22 cellular contexts compared by ENCODE assay signal in the genomic region with DNA sequence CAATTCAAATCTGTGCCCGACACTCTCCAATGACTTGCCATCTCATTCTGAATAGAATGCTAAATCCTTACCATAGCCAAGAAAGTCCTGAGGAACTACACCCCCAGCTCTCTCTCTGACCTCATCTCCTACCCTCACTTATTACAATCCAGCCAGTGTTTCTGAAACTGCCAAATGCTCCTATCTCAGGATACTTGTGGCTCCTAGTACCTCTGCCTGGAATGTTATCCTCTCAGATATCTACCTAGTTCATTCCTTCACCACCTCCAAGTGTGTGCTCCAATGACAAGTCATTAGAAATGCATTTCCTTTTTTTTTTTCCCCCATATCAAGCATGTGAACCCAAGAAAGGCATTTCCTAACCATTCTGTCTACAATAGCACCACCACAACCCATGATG. TPM values are rescaled to one million over a fixed set of nuclear protein-coding genes. Genes with fewer than 3 reads are reported as not detected.
A peak's percentile ranks its signal among the peaks of the same experiment; 100 is the strongest.
DNase-seq lines count a peak whose midpoint lies in the region; ATAC-seq, FAIRE-seq and TF ChIP-seq lines count a peak whose summit lies in the region.
"Had no signal": no experiment of that assay in that cellular context is flagged by ENCODE, and none has a peak within 500 bp of the region (broad histone marks: within the 10 kb centered on the region; RNA-seq: fewer than 3 reads in every experiment).

No MANE protein-coding gene starts in this region.

- H3K4me1 Mint-ChIP-seq in endothelial cell (ENCODE audit: unreplicated experiment) = no peaks in the 10 kb centered on the region
- H3K4me1 Mint-ChIP-seq: B cell; CD14-positive monocyte; CD4-positive, alpha-beta memory T cell had no signal

- no peak for ATAC-seq in HepG2
- no peak for ATAC-seq in sciatic nerve

- no peak overlapping the region for H2AFZ ChIP-seq in HepG2 (ENCODE audit: low read length)
- H2AFZ ChIP-seq: GM23248 had no signal

- H3K9ac ChIP-seq in liver (ENCODE audit: low read depth in 1 of 2, low read length in 2 of 2) (no peak overlapping the region), HepG2 (ENCODE audit: insufficient read depth, low read depth, low read length) (no peak overlapping the region), subcutaneous abdominal adipose tissue (ENCODE audit: low read length in 5 of 5) (no peak overlapping the region)
- H3K9ac ChIP-seq: BLaER1 treated with 17β-estradiol and CSF1 and Interleukin-3, amounts not matched to agents 10 nM and 100 nM; GM23248 had no signal

- peak overlapping the region; percentile 0 for H3K4me3 Mint-ChIP-seq in endothelial cell (ENCODE audit: unreplicated experiment)
- H3K4me3 Mint-ChIP-seq: B cell; CD14-positive monocyte; CD4-positive, alpha-beta memory T cell had no signal

- no peaks in the 10 kb centered on the region for H3K27me3 Mint-ChIP-seq in endothelial cell (ENCODE audit: unreplicated experiment)
- H3K27me3 Mint-ChIP-seq: B cell; CD4-positive, alpha-beta memory T cell had no signal

- POLR2A ChIA-PET in HepG2 (lab: Yijun Ruan, JAX) = no interaction called here

- no peak for TF ChIP-seq EP300 in HepG2 (IDR thresholded peaks at IDR 0.05; ENCODE audit: low read depth in 2 of 2, low read length in 2 of 2)
- TF ChIP-seq EP300 in HepG2 (CRISPR knock-in tag; IDR thresholded peaks at IDR 0.05; ENCODE audit: borderline replicate concordance) = no peak

- CTCF ChIA-PET in HepG2 (lab: Yijun Ruan, JAX; ENCODE audit: low intra/inter-chr PET ratio, low total read pairs) = no interaction called here

- TF ChIP-seq RAD21 in liver (IDR thresholded peaks at IDR 0.05) (no peak), HepG2 (CRISPR knock-in tag; IDR thresholded peaks at IDR 0.05) (no peak)

- H3K9me3 ChIP-seq in liver (ENCODE audit: control insufficient read depth in 4 of 4, low read length in 3 of 4) (peaks cover 37 to 75% (median 57%) of the 10 kb centered on the region in 4 donors), HepG2 (ENCODE audit: low read length) (peaks cover 96% of the 10 kb centered on the region), subcutaneous abdominal adipose tissue (ENCODE audit: control insufficient read depth in 5 of 5, low read length in 5 of 5) (peaks cover 32 to 80% (median 73%) of the 10 kb centered on the region in 5 donors)

- H4K20me1 ChIP-seq in HepG2 (ENCODE audit: insufficient read depth, low read length) = no peaks in the 10 kb centered on the region
- H4K20me1 ChIP-seq: BLaER1 treated with 17β-estradiol and CSF1 and Interleukin-3, amounts not matched to agents 10 nM and 100 nM had no signal

- no peak overlapping the region for H3K4me2 ChIP-seq in HepG2 (ENCODE audit: low read depth, low read length)
- H3K4me2 ChIP-seq: BLaER1 treated with 17β-estradiol and CSF1 and Interleukin-3, amounts not matched to agents 10 nM and 100 nM had no signal

- H3K27me3 ChIP-seq in liver (ENCODE audit: control insufficient read depth in 4 of 4, insufficient read depth in 4 of 4, low read length in 3 of 4) = no peaks in the 10 kb centered on the region
- H3K27me3 ChIP-seq in HepG2 (ENCODE audit: control insufficient read depth in 1 of 2, insufficient read depth in 2 of 2, low read length in 2 of 2) = no peaks in the 10 kb centered on the region
- H3K27me3 ChIP-seq in subcutaneous abdominal adipose tissue (ENCODE audit: control insufficient read depth in 5 of 5, insufficient read depth in 4 of 5, low read length in 5 of 5) = no peaks in the 10 kb centered on the region

- H3K79me2 ChIP-seq in HepG2 (ENCODE audit: insufficient read depth, low read length) = no peaks in the 10 kb centered on the region

- no peaks in the 10 kb centered on the region for H3K4me1 ChIP-seq in liver (ENCODE audit: control insufficient read depth in 4 of 4, insufficient read depth in 4 of 4, low read length in 3 of 4)
- no peaks in the 10 kb centered on the region for H3K4me1 ChIP-seq in HepG2 (ENCODE audit: insufficient read depth, low read length)
- no peaks in the 10 kb centered on the region for H3K4me1 ChIP-seq in subcutaneous abdominal adipose tissue (ENCODE audit: control insufficient read depth in 5 of 5, insufficient read depth in 5 of 5, low read length in 5 of 5)
- H3K4me1 ChIP-seq: BLaER1 treated with 17β-estradiol and CSF1 and Interleukin-3, amounts not matched to agents 10 nM and 100 nM had no signal

- no TSS peak for BruUV-seq in HepG2 (replicated peaks; lab: Mats Ljungman, UMichigan)

- H3K4me3 ChIP-seq in liver (ENCODE audit: low read depth in 1 of 3, low read length in 3 of 3) (peak overlapping the region in 2 of 3 donors; percentile 31 to 45), HepG2 (replicated peaks in 1 of 3; ENCODE audit: insufficient read depth in 1 of 3, low read depth in 2 of 3, low read length in 3 of 3) (no peak overlapping the region), subcutaneous abdominal adipose tissue (ENCODE audit: low read depth in 1 of 5, low read length in 5 of 5) (peak overlapping the region in 3 of 5 donors; percentile 23 to 36 (median 29))
- H3K4me3 ChIP-seq: GM23248 had no signal

- FAIRE-seq in HepG2 (lab: Jason Lieb, UNC) (no peak), GM12892 (lab: Jason Lieb, UNC) (no peak)
- FAIRE-seq: A204.1, GM19239, H1 had no signal

- 97% methylated on average over 1 of the region's 1 CpG for WGBS in liver
- WGBS in HepG2 (ENCODE audit: low lambda C conversion rate) = 98% methylated on average over 1 of the region's 1 CpG

- H3K27ac ChIP-seq in liver (ENCODE audit: low read depth in 1 of 2, low read length in 2 of 2) = no peak overlapping the region
- H3K27ac ChIP-seq in HepG2 (ENCODE audit: extremely low read length, insufficient read depth, low read length) = no peak overlapping the region
- H3K27ac ChIP-seq in subcutaneous abdominal adipose tissue (ENCODE audit: low read depth, low read length) = no peak overlapping the region
- H3K27ac ChIP-seq: 22Rv1; BLaER1 treated with 17β-estradiol and CSF1 and Interleukin-3, amounts not matched to agents 10 nM and 100 nM; GM23248 had no signal

- TF ChIP-seq CTCF in liver (IDR thresholded peaks at IDR 0.05; ENCODE audit: low read depth, low read length, missing input control) (no peak), HepG2 (CRISPR knock-in tag; IDR thresholded peaks at IDR 0.05) (no peak), endothelial cell (IDR thresholded peaks at IDR 0.05; ENCODE audit: unreplicated experiment) (no peak)

- H3K36me3 ChIP-seq in liver (ENCODE audit: control insufficient read depth in 4 of 4, insufficient read depth in 3 of 4, low read depth in 1 of 4, low read length in 3 of 4) (peaks cover 6 to 32% (median 19%) of the 10 kb centered on the region in 4 donors), HepG2 (replicated peaks in 1 of 2; ENCODE audit: control insufficient read depth in 1 of 2, insufficient read depth in 2 of 2, low read length in 2 of 2) (peaks cover 4 to 24% of the 10 kb centered on the region in 2 experiments), subcutaneous abdominal adipose tissue (ENCODE audit: control insufficient read depth in 5 of 5, insufficient read depth in 5 of 5, low read length in 5 of 5) (peaks cover 20 to 36% (median 27%) of the 10 kb centered on the region in 5 donors)

- peaks cover 50% of the 10 kb centered on the region for H3K9me3 Mint-ChIP-seq in endothelial cell (ENCODE audit: unreplicated experiment)

- TF ChIP-seq POLR2A in HepG2 (IDR thresholded peaks at IDR 0.05; ENCODE audit: insufficient read depth in 1 of 2, low read depth in 2 of 2, low read length in 2 of 2) = no peak
- no peak for TF ChIP-seq POLR2A in GM12892 (IDR thresholded peaks at IDR 0.05; ENCODE audit: low read depth, low read length)

- intact Hi-C loops in HepG2 (cut with micrococcal nuclease; ENCODE audit: unreplicated experiment) (no loop called here), sciatic nerve (cut with DNase I) (no loop called here)

- DNase-seq in HepG2 (ENCODE audit: low spot score) (no peak), endothelial cell (ENCODE audit: low spot score) (no peak), sciatic nerve (ENCODE audit: low spot score) (no peak), GM12892 (ENCODE audit: insufficient read length) (no peak)
- DNase-seq: Calu3; CD4-positive, alpha-beta memory T cell; COR-L47; DMS53; DMS79 treated with DMSO at 0.1 percent for 48 hours; GF-D8; GM23248; H7; HCEC 1CT had no signal

- in situ Hi-C loops in HepG2 (cut with HindIII; ENCODE audit: extremely low pct_ligation_motif_present, low pct_unique_long_range_greater_than_20kb) = no loop called here

- H3K36me3 Mint-ChIP-seq in endothelial cell (ENCODE audit: low read depth, unreplicated experiment) = peaks cover 62% of the 10 kb centered on the region

- H3K27ac Mint-ChIP-seq in endothelial cell (ENCODE audit: unreplicated experiment) = no peak overlapping the region
- H3K27ac Mint-ChIP-seq: B cell, CD14-positive monocyte had no signal

RNA-seq across cellular contexts. Expression of a gene that starts 24.4 kb away (rescaled TPM):
- 1 to 10 TPM; 2.3 to 4.4 TPM for total RNA-seq in liver
- under 1 TPM; 0.80 to 0.89 TPM for polyA plus RNA-seq in liver
- 10.1 and 16.3 TPM in 2 replicates for total RNA-seq in HepG2 (2016; rRNA removed; fragmentation: Illumina TruSeq; extraction: Trizol)
- 1.7 and 2.1 TPM in 2 replicates for total RNA-seq in HepG2 (2016; cell fraction: cytosol; rRNA removed; fragmentation: Illumina TruSeq; extraction: Trizol; ENCODE audit: low read depth)
- total RNA-seq in HepG2 (2016; cell fraction: insoluble cytoplasmic fraction; rRNA removed; fragmentation: Illumina TruSeq; extraction: Trizol) = 9.5 and 17.4 TPM in 2 replicates
- total RNA-seq in HepG2 (2016; cell fraction: membrane; rRNA removed; fragmentation: Illumina TruSeq; extraction: Trizol) = 5.1 and 6.1 TPM in 2 replicates
- 6.2 and 7.3 TPM in 2 replicates for total RNA-seq in HepG2 (2016; cell fraction: nucleus; rRNA removed; fragmentation: Illumina TruSeq; extraction: Trizol)
- polyA plus RNA-seq in HepG2 (2011; rRNA removed) = 2.0 and 2.1 TPM in 2 replicates
- polyA plus RNA-seq in HepG2 (2011; cell fraction: cytosol; rRNA removed) = 0.93 and 1.5 TPM in 2 replicates
- 1.3 and 1.8 TPM in 2 replicates for polyA plus RNA-seq in HepG2 (2011; cell fraction: nucleus; rRNA removed)
- 2.5 and 3.2 TPM in 2 replicates for polyA plus RNA-seq in HepG2 (2012)
- polyA plus RNA-seq in HepG2 (2016; cell fraction: cytosol; fragmentation: Illumina TruSeq; extraction: Trizol; ENCODE audit: low read depth) = 0.42 and 0.44 TPM in 2 replicates
- polyA plus RNA-seq in HepG2 (2016; cell fraction: insoluble cytoplasmic fraction; fragmentation: Illumina TruSeq; extraction: Trizol; ENCODE audit: low read depth) = 9.4 and 9.9 TPM in 2 replicates
- polyA plus RNA-seq in HepG2 (2016; cell fraction: membrane; fragmentation: Illumina TruSeq; extraction: Trizol; ENCODE audit: low read depth) = 1.1 and 1.2 TPM in 2 replicates
- 5.7 and 6.6 TPM in 2 replicates for polyA plus RNA-seq in HepG2 (2016; cell fraction: nucleus; fragmentation: Illumina TruSeq; extraction: Trizol; ENCODE audit: insufficient read depth, low read depth)
- 1.1 and 4.3 TPM in 2 replicates for polyA minus RNA-seq in HepG2 (2011; rRNA and poly(A)+ RNA removed; ENCODE audit: low replicate concordance)
- polyA minus RNA-seq in HepG2 (2011; cell fraction: cytosol; rRNA and poly(A)+ RNA removed) = 2.6 and 3.4 TPM in 2 replicates
- 8.9 and 10.2 TPM in 2 replicates for polyA minus RNA-seq in HepG2 (2011; cell fraction: nucleus; rRNA and poly(A)+ RNA removed)
- total RNA-seq in endothelial cell (ENCODE audit: unreplicated experiment) = 12.6 TPM
- total RNA-seq in sciatic nerve = 10.6 TPM
- polyA plus RNA-seq in GM12892 (2012; ENCODE audit: missing spikeins) = 5.4 TPM

RNA-seq across cellular contexts. Expression of a gene that starts 59.9 kb away (rescaled TPM):
- total RNA-seq in liver (under 1 TPM; 0.17 to 0.37 TPM), HepG2 (2016; rRNA removed; fragmentation: Illumina TruSeq; extraction: Trizol) (1.7 and 2.7 TPM in 2 replicates), endothelial cell (ENCODE audit: unreplicated experiment) (6.7 TPM), sciatic nerve (7.1 TPM)
- polyA plus RNA-seq in liver (under 1 TPM; 0.14 to 0.61 TPM), HepG2 (2011; rRNA removed) (0.78 and 0.97 TPM in 2 replicates)
- 0.62 and 0.71 TPM in 2 replicates for total RNA-seq in HepG2 (2016; cell fraction: cytosol; rRNA removed; fragmentation: Illumina TruSeq; extraction: Trizol; ENCODE audit: low read depth)
- 1.7 and 2.1 TPM in 2 replicates for total RNA-seq in HepG2 (2016; cell fraction: insoluble cytoplasmic fraction; rRNA removed; fragmentation: Illumina TruSeq; extraction: Trizol)
- 0.90 and 1.5 TPM in 2 replicates for total RNA-seq in HepG2 (2016; cell fraction: membrane; rRNA removed; fragmentation: Illumina TruSeq; extraction: Trizol)
- 1.7 TPM in 2 replicates for total RNA-seq in HepG2 (2016; cell fraction: nucleus; rRNA removed; fragmentation: Illumina TruSeq; extraction: Trizol)
- 0.31 and 0.87 TPM in 2 replicates for polyA plus RNA-seq in HepG2 (2011; cell fraction: cytosol; rRNA removed)
- 0.31 and 0.74 TPM in 2 replicates for polyA plus RNA-seq in HepG2 (2011; cell fraction: nucleus; rRNA removed)
- polyA plus RNA-seq in HepG2 (2012) = 0.71 and 1.2 TPM in 2 replicates
- polyA plus RNA-seq in HepG2 (2016; cell fraction: cytosol; fragmentation: Illumina TruSeq; extraction: Trizol; ENCODE audit: low read depth) = 0.26 and 0.46 TPM in 2 replicates
- polyA plus RNA-seq in HepG2 (2016; cell fraction: insoluble cytoplasmic fraction; fragmentation: Illumina TruSeq; extraction: Trizol; ENCODE audit: low read depth) = 2.1 and 3.1 TPM in 2 replicates
- polyA plus RNA-seq in HepG2 (2016; cell fraction: membrane; fragmentation: Illumina TruSeq; extraction: Trizol; ENCODE audit: low read depth) = 0.80 and 1.0 TPM in 2 replicates
- polyA plus RNA-seq in HepG2 (2016; cell fraction: nucleus; fragmentation: Illumina TruSeq; extraction: Trizol; ENCODE audit: insufficient read depth, low read depth) = 3.8 and 3.9 TPM in 2 replicates
- 0.21 and 0.52 TPM in 2 replicates for polyA minus RNA-seq in HepG2 (2011; rRNA and poly(A)+ RNA removed; ENCODE audit: low replicate concordance)
- 0.18 and 0.99 TPM in 2 replicates for polyA minus RNA-seq in HepG2 (2011; cell fraction: cytosol; rRNA and poly(A)+ RNA removed)
- polyA minus RNA-seq in HepG2 (2011; cell fraction: nucleus; rRNA and poly(A)+ RNA removed) = 0.64 and 1.1 TPM in 2 replicates
- 1.7 TPM for polyA plus RNA-seq in GM12892 (2012; ENCODE audit: missing spikeins)

Comparison
In these comparisons a context has a peak if more than half of its experiments do, and no peak if none do; other contexts are left out.
1. H3K4me3 ChIP-seq: peak in liver (2 of 3) and subcutaneous abdominal adipose tissue (3 of 5); none in HepG2 (0 of 3).